ENCODE assay signal across 9 cellular contexts in genomic region chr16:19860146-19861030, GRCh38. TPM values are rescaled to one million over a fixed set of nuclear protein-coding genes. Genes with fewer than 3 reads are reported as not detected.
A peak's percentile ranks its signal among the peaks of the same experiment; 100 is the strongest.
DNase-seq lines count a peak whose midpoint lies in the region; ATAC-seq and TF ChIP-seq lines count a peak whose summit lies in the region.
"Had no signal": no experiment of that assay in that cellular context is flagged by ENCODE, and none has a peak within 500 bp of the region (broad histone marks: within the 10 kb centered on the region; RNA-seq: fewer than 3 reads in every experiment).

No MANE protein-coding gene starts in this region.

- H3K27ac ChIP-seq in caudate nucleus (ENCODE audit: low read depth, low read length) (peak overlapping the region; percentile 92), temporal lobe (ENCODE audit: low read depth, low read length) (peak overlapping the region; percentile 99)

- H3K27ac Mint-ChIP-seq in activated CD8-positive, alpha-beta T cell treated with anti-CD3 and anti-CD28 coated beads, Interleukin-2, amount 10 ng/mL, durations not matched to agents 7 days and 5 days, result no peak overlapping the region
- no peak overlapping the region for H3K27ac Mint-ChIP-seq in natural killer cell treated with Interleukin-12 subunit alpha and Interleukin-12 subunit beta and Interleukin-15 and Interleukin-18, amount 100 ng/mL, for 72 hours

- no peaks in the 10 kb centered on the region for H3K9me3 Mint-ChIP-seq in activated CD8-positive, alpha-beta T cell treated with anti-CD3 and anti-CD28 coated beads, Interleukin-2, amount 10 ng/mL, durations not matched to agents 7 days and 5 days (ENCODE audit: insufficient read depth)
- no peaks in the 10 kb centered on the region for H3K9me3 Mint-ChIP-seq in natural killer cell treated with Interleukin-12 subunit alpha and Interleukin-12 subunit beta and Interleukin-15 and Interleukin-18, amount 100 ng/mL, for 72 hours

- no peaks in the 10 kb centered on the region for H3K36me3 Mint-ChIP-seq in activated CD8-positive, alpha-beta T cell treated with anti-CD3 and anti-CD28 coated beads, Interleukin-2, amount 10 ng/mL, durations not matched to agents 7 days and 5 days (ENCODE audit: low read depth)
- no peaks in the 10 kb centered on the region for H3K36me3 Mint-ChIP-seq in natural killer cell treated with Interleukin-12 subunit alpha and Interleukin-12 subunit beta and Interleukin-15 and Interleukin-18, amount 100 ng/mL, for 72 hours

- ATAC-seq in activated CD8-positive, alpha-beta T cell treated with anti-CD3 and anti-CD28 coated beads, Interleukin-2, amount 10 ng/mL, durations not matched to agents 7 days and 5 days, result no peak
- ATAC-seq in natural killer cell treated with Interleukin-12 subunit alpha and Interleukin-12 subunit beta and Interleukin-15 and Interleukin-18, amount 100 ng/mL, for 72 hours, result no peak
- ATAC-seq: SK-N-SH treated with all-trans-retinoic acid at 6 μM for 48 hours had no signal

- DNase-seq in LNCaP clone FGC (ENCODE audit: low read depth) (peak; percentile 57), caudate nucleus (lab: John Stamatoyannopoulos, UW) (peak in 2 of 61 donors; percentile 28 to 39), islet precursor cell (peak; percentile 82), NCI-H69 (lab: John Stamatoyannopoulos, UW) (no peak)
- no peak for DNase-seq in activated CD8-positive, alpha-beta T cell treated with anti-CD3 and anti-CD28 coated beads, Interleukin-2, amount 10 ng/mL, durations not matched to agents 7 days and 5 days
- DNase-seq in natural killer cell treated with Interleukin-12 subunit alpha and Interleukin-12 subunit beta and Interleukin-15 and Interleukin-18, amount 100 ng/mL, for 72 hours (ENCODE audit: low spot score), result no peak
- DNase-seq: central memory CD4-positive, alpha-beta T cell had no signal

- peak overlapping the region; percentile 17 for H3K4me3 ChIP-seq in LNCaP clone FGC (ENCODE audit: low read depth, low read length)

- no peak overlapping the region for H3K4me3 Mint-ChIP-seq in activated CD8-positive, alpha-beta T cell treated with anti-CD3 and anti-CD28 coated beads, Interleukin-2, amount 10 ng/mL, durations not matched to agents 7 days and 5 days
- H3K4me3 Mint-ChIP-seq in natural killer cell treated with Interleukin-12 subunit alpha and Interleukin-12 subunit beta and Interleukin-15 and Interleukin-18, amount 100 ng/mL, for 72 hours, result no peak overlapping the region

- no peaks in the 10 kb centered on the region for H3K27me3 Mint-ChIP-seq in activated CD8-positive, alpha-beta T cell treated with anti-CD3 and anti-CD28 coated beads, Interleukin-2, amount 10 ng/mL, durations not matched to agents 7 days and 5 days (ENCODE audit: low read depth)
- H3K27me3 Mint-ChIP-seq in natural killer cell treated with Interleukin-12 subunit alpha and Interleukin-12 subunit beta and Interleukin-15 and Interleukin-18, amount 100 ng/mL, for 72 hours, result peaks cover 3 to 6% of the 10 kb centered on the region in 2 donors

- POLR2A ChIA-PET in activated CD8-positive, alpha-beta T cell treated with anti-CD3 and anti-CD28 coated beads, Interleukin-2, amount 10 ng/mL, durations not matched to agents 7 days and 5 days (lab: Charles Lee), result no interaction called here

- CTCF ChIA-PET in activated CD8-positive, alpha-beta T cell treated with anti-CD3 and anti-CD28 coated beads, Interleukin-2, amount 10 ng/mL, durations not matched to agents 7 days and 5 days (lab: Charles Lee), result no interaction called here

- H3K4me1 Mint-ChIP-seq in activated CD8-positive, alpha-beta T cell treated with anti-CD3 and anti-CD28 coated beads, Interleukin-2, amount 10 ng/mL, durations not matched to agents 7 days and 5 days (ENCODE audit: low read depth), result no peaks in the 10 kb centered on the region
- H3K4me1 Mint-ChIP-seq in natural killer cell treated with Interleukin-12 subunit alpha and Interleukin-12 subunit beta and Interleukin-15 and Interleukin-18, amount 100 ng/mL, for 72 hours (ENCODE audit: low read depth in 2 of 2), result no peaks in the 10 kb centered on the region

- TF ChIP-seq CTCF in LNCaP clone FGC (IDR thresholded peaks at IDR 0.05; ENCODE audit: control insufficient read depth, extremely low read depth, insufficient read depth), result no peak

RNA-seq across cellular contexts. Expression of gene GPRC5B, which starts 24.3 kb away (rescaled TPM):
- total RNA-seq in temporal lobe, result 37.9 TPM
- total RNA-seq in activated CD8-positive, alpha-beta T cell treated with anti-CD3 and anti-CD28 coated beads, Interleukin-2, amount 10 ng/mL, durations not matched to agents 7 days and 5 days, result not detected
- not detected for total RNA-seq in natural killer cell treated with Interleukin-12 subunit alpha and Interleukin-12 subunit beta and Interleukin-15 and Interleukin-18, amount 100 ng/mL, for 72 hours

Comparison
In these comparisons a context has a peak if more than half of its experiments do, and no peak if none do; other contexts are left out.
1. DNase-seq: peak in LNCaP clone FGC (single experiment) and islet precursor cell (single experiment); none in NCI-H69 (single experiment), activated CD8-positive, alpha-beta T cell treated with anti-CD3 and anti-CD28 coated beads, Interleukin-2, amount 10 ng/mL, durations not matched to agents 7 days and 5 days (single experiment) and natural killer cell treated with Interleukin-12 subunit alpha and Interleukin-12 subunit beta and Interleukin-15 and Interleukin-18, amount 100 ng/mL, for 72 hours (single experiment).
2. RNA of gene GPRC5B, which starts 24.3 kb away (total RNA-seq): 37.9 TPM in temporal lobe (single experiment); not detected in activated CD8-positive, alpha-beta T cell treated with anti-CD3 and anti-CD28 coated beads, Interleukin-2, amount 10 ng/mL, durations not matched to agents 7 days and 5 days and not detected in natural killer cell treated with Interleukin-12 subunit alpha and Interleukin-12 subunit beta and Interleukin-15 and Interleukin-18, amount 100 ng/mL, for 72 hours; every median in the first group is over 10 times any median in the second.